ENCODE assay signal across 8 cellular contexts in the genomic region with DNA sequence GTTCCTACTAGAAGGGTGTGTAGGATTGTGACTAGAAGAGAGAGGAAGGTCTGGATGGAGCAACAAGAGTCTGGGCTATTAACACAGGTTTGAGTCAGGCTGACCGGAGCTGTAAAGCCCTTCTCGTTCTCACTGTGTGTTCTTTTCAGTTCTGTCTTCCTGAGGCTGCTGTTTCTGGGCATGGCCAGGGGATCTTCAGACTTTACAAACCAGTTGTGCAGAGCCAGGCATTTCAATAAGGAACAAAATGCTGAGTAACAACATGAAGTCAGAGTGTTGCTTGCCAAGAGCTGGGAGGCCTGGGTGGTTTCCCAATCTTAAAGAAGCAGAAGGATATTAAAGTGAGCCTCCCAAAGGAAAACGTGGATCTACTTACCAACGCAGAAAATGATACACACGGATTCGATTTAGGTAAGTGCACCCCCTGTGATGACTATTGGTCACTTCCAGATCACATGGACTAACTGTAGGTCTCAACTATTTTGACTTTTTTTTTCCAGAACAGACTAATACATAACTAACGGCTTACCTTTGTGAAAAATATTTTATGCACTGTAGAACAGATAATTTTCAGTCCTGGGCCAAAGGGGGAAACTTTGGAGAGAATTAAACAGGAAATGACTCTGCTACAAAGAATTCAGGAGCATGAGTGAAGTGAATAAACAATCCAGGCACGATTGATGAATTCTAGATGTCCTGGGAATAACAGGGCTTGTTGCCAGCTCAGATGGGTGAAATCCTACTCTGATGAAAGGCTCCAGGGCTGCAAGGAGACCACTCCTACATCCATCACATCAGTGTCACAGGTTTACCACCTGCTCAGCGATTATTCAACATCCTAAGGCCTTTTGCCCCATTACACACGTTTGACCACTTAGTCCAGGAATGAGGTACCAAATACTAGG.
DNase-seq lines count a peak whose midpoint lies in the region; TF ChIP-seq lines count a peak whose summit lies in the region.

No MANE protein-coding gene starts in this region.

- peak overlapping the region; percentile 67 to 80 for H3K27ac ChIP-seq in right atrium auricular region
- H3K27ac ChIP-seq in sigmoid colon: peak overlapping the region; percentile 79 to 83 (median 80)

- TF ChIP-seq CTCF in Calu3 (IDR thresholded peaks at IDR 0.05; ENCODE audit: unreplicated experiment) (no peak), right atrium auricular region (IDR thresholded peaks at IDR 0.05) (no peak), sigmoid colon (IDR thresholded peaks at IDR 0.05) (no peak)

- no peaks in the 10 kb centered on the region for H3K9me3 Mint-ChIP-seq in Calu3 (ENCODE audit: low read depth, unreplicated experiment)

- no peak for DNase-seq in Calu3
- DNase-seq in HK-2 (ENCODE audit: unreplicated experiment): peak; percentile 55
- DNase-seq in amniotic stem cell (lab: John Stamatoyannopoulos, UW): peak; percentile 40
- DNase-seq in right atrium auricular region (ENCODE audit: low spot score): peak; percentile 92
- peak; percentile 94 for DNase-seq in sigmoid colon
- no peak for DNase-seq in DMS79 (lab: John Stamatoyannopoulos, UW)
- DNase-seq in SHP77 treated with DMSO at 0.1 percent for 48 hours (lab: John Stamatoyannopoulos, UW): no peak
- no peak for DNase-seq in activated gamma-delta T cell (lab: John Stamatoyannopoulos, UW)

- H3K27me3 ChIP-seq in right atrium auricular region (no peaks in the 10 kb centered on the region), sigmoid colon (no peaks in the 10 kb centered on the region)

- peaks cover 45% of the 10 kb centered on the region for H3K4me1 Mint-ChIP-seq in Calu3 (ENCODE audit: low read depth, unreplicated experiment)

- H3K4me3 Mint-ChIP-seq in Calu3 (ENCODE audit: low read depth, unreplicated experiment): peak overlapping the region; percentile 10

- H3K4me3 ChIP-seq in right atrium auricular region (no peak overlapping the region), sigmoid colon (peak overlapping the region in 1 of 4 donors; percentile 8)

- H3K9me3 ChIP-seq in right atrium auricular region (no peaks in the 10 kb centered on the region), sigmoid colon (no peaks in the 10 kb centered on the region)

- H3K27me3 Mint-ChIP-seq in Calu3 (ENCODE audit: unreplicated experiment): no peaks in the 10 kb centered on the region

- WGBS in sigmoid colon, 2 donors: 45 to 55% methylated on average over 10 of the region's 10 CpGs

- H3K4me1 ChIP-seq in right atrium auricular region (peaks cover 0 to 39% of the 10 kb centered on the region in 2 donors), sigmoid colon (peaks cover 0 to 23% (median 18%) of the 10 kb centered on the region in 4 donors)

- intact Hi-C loops in Calu3 (cut with micrococcal nuclease; ENCODE audit: unreplicated experiment): loop anchor here (10.0 kb wide), 1 partner anchor 219 kb away; no protein-coding TSS in a partner anchor
- intact Hi-C loops in sigmoid colon (cut with DNase I): loop anchor here (10.0 kb wide), 1 partner anchor 219 kb away; no protein-coding TSS in a partner anchor

- TF ChIP-seq EP300 in sigmoid colon (IDR thresholded peaks at IDR 0.05): no peak

- no peaks in the 10 kb centered on the region for H3K36me3 Mint-ChIP-seq in Calu3 (ENCODE audit: insufficient read depth, unreplicated experiment)

- H3K27ac Mint-ChIP-seq in Calu3 (ENCODE audit: unreplicated experiment): peak overlapping the region; percentile 76

- CTCF ChIA-PET in Calu3 (lab: Charles Lee): no interaction called here

- no TSS peak for BruUV-seq in Calu3 (replicated peaks; lab: Mats Ljungman, UMichigan)

- TF ChIP-seq POLR2A in sigmoid colon (IDR thresholded peaks at IDR 0.05): no peak

- H3K36me3 ChIP-seq in right atrium auricular region: no peaks in the 10 kb centered on the region
- no peaks in the 10 kb centered on the region for H3K36me3 ChIP-seq in sigmoid colon

Comparison
In these comparisons a context has a peak if more than half of its experiments do, and no peak if none do; other contexts are left out.
1. DNase-seq: peak in HK-2 (single experiment), amniotic stem cell (single experiment), right atrium auricular region (single experiment) and sigmoid colon (single experiment); none in Calu3 (single experiment), DMS79 (single experiment), SHP77 treated with DMSO at 0.1 percent for 48 hours (single experiment) and activated gamma-delta T cell (single experiment).